ENCODE assay signal across 8 cellular contexts in the genomic region with DNA sequence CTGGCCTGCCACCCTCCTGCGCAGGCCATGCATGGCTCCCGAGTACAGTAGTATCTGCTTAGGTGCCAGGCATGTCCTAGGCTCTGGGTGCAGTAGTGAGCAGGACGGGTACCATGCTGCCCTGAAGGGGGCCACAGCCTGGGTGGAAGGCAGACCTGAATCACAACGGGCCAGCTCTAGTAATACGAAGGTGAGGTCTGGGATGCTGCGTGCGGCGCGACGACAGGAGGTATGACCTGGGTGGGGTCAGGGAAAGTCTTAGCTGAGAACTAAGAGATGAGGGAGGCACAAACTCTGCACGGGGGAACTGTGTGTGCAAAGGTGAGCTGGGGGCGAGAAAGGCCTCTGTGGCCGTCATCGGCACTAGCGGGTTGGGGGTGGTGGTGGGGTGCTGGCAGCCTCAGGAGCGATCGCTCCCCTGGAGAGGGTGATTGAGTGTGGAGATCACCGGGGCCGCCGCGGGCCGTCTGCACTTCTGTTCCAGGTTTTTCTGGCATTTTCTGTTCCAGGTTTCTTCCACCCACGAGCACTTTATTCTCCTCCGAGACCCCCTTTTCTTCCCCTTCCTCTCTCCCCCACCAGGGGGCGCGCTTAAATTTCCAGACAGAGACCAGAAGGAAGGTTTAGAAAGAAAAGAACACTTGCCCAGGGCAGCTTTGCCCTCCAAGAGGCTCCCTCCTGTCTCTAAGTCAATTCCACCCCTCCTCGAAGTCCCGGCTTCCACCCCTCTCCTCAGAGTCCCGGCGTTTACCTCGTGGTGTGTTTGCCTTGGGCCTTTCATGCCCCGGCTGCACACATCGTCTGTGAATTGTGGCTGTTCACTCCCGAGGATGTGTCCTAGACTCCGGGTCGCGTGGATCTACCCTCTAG. TPM values are rescaled to one million over a fixed set of nuclear protein-coding genes. Genes with fewer than 3 reads are reported as not detected.
DNase-seq lines count a peak whose midpoint lies in the region; ATAC-seq, FAIRE-seq and TF ChIP-seq lines count a peak whose summit lies in the region.

No MANE protein-coding gene starts in this region.

- no peaks in the 10 kb centered on the region for H3K9me3 ChIP-seq in WERI-Rb-1 (ENCODE audit: severe bottlenecking)
- no peaks in the 10 kb centered on the region for H3K9me3 ChIP-seq in liver (ENCODE audit: control insufficient read depth in 4 of 4, low read length in 3 of 4)

- ATAC-seq in HG03175 (IDR thresholded peaks at IDR 0.05; ENCODE audit: unreplicated experiment), result no peak

- peak; percentile 74 to 78 for TF ChIP-seq RAD21 in liver (IDR thresholded peaks at IDR 0.05)

- H3K36me3 ChIP-seq in WERI-Rb-1 (no peaks in the 10 kb centered on the region), bronchial epithelial cell (ENCODE audit: control insufficient read depth, insufficient read depth, low read length) (peaks cover 13% of the 10 kb centered on the region), liver (ENCODE audit: control insufficient read depth in 4 of 4, insufficient read depth in 3 of 4, low read depth in 1 of 4, low read length in 3 of 4) (no peaks in the 10 kb centered on the region)

- WGBS in liver, result 50% methylated on average over 37 of the region's 37 CpGs

- peak overlapping the region; percentile 44 to 58 for H3K9ac ChIP-seq in liver (ENCODE audit: low read depth in 1 of 2, low read length in 2 of 2)

- TF ChIP-seq CTCF in GM12864 (IDR thresholded peaks at IDR 0.05; ENCODE audit: low read depth, low read length, missing control alignments) (peak; percentile 80), WERI-Rb-1 (IDR thresholded peaks at IDR 0.05; ENCODE audit: low read depth, low read length) (peak; percentile 55), bronchial epithelial cell (IDR thresholded peaks at IDR 0.05; ENCODE audit: insufficient read depth, low read length, severe bottlenecking) (peak; percentile 73), liver (IDR thresholded peaks at IDR 0.05; ENCODE audit: low read depth, low read length, missing input control) (peak; percentile 72)

- H3K27me3 ChIP-seq in WERI-Rb-1 (ENCODE audit: insufficient read depth, low read depth, severe bottlenecking) (no peaks in the 10 kb centered on the region), bronchial epithelial cell (ENCODE audit: control insufficient read depth, insufficient read depth, low read length) (no peaks in the 10 kb centered on the region), liver (ENCODE audit: control insufficient read depth in 4 of 4, insufficient read depth in 4 of 4, low read length in 3 of 4) (no peaks in the 10 kb centered on the region)

- H3K4me1 ChIP-seq in liver (ENCODE audit: control insufficient read depth in 4 of 4, insufficient read depth in 4 of 4, low read length in 3 of 4), result peaks cover 0 to 11% (median 0%) of the 10 kb centered on the region in 4 donors

- no peak overlapping the region for H3K4me3 ChIP-seq in GM12864 (ENCODE audit: low read depth, low read length)
- no peak overlapping the region for H3K4me3 ChIP-seq in WERI-Rb-1 (ENCODE audit: low read depth, low read length)
- no peak overlapping the region for H3K4me3 ChIP-seq in bronchial epithelial cell (ENCODE audit: low read depth, low read length)
- H3K4me3 ChIP-seq in liver (ENCODE audit: low read depth in 1 of 3, low read length in 3 of 3), result peak overlapping the region; percentile 20 to 54 (median 29)

- DNase-seq in GM12864 (ENCODE audit: low read depth) (no peak), NCI-H146 (lab: John Stamatoyannopoulos, UW) (peak; percentile 33), WERI-Rb-1 (peak; percentile 83), bronchial epithelial cell (ENCODE audit: low read depth) (no peak), NCI-H1048 (lab: John Stamatoyannopoulos, UW) (no peak)
- peak; percentile 59 for DNase-seq in stimulated activated CD8-positive, alpha-beta memory T cell treated with anti-CD3 and anti-CD28 coated beads, Interleukin-12 subunit alpha, Interleukin-12 subunit beta, amount 100 ng/mL, for 1 hour (ENCODE audit: low read depth)

- H3K27ac ChIP-seq in WERI-Rb-1 (no peak overlapping the region), liver (ENCODE audit: low read depth in 1 of 2, low read length in 2 of 2) (no peak overlapping the region)

- FAIRE-seq in bronchial epithelial cell (lab: Jason Lieb, UNC), result no peak

TF ChIP-seq in liver, 16 proteins besides CTCF, POLR2A, EP300 and RAD21:
- TF ChIP-seq, protein P1, sequence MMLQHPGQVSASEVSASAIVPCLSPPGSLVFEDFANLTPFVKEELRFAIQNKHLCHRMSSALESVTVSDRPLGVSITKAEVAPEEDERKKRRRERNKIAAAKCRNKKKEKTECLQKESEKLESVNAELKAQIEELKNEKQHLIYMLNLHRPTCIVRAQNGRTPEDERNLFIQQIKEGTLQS (IDR thresholded peaks at IDR 0.05), result no peak
- TF ChIP-seq GABPA (IDR thresholded peaks at IDR 0.05 in 1 of 2, conservative IDR thresholded peaks at IDR 0.05 in 1 of 2) (no peak), EGR1 (IDR thresholded peaks at IDR 0.05; ENCODE audit: low read depth in 2 of 2) (no peak), JUND (IDR thresholded peaks at IDR 0.05) (no peak), FOXA2 (IDR thresholded peaks at IDR 0.05) (no peak), TAF1 (conservative IDR thresholded peaks at IDR 0.05) (no peak), NR2F2 (IDR thresholded peaks at IDR 0.05) (no peak), SP1 (IDR thresholded peaks at IDR 0.05) (no peak), RXRA (IDR thresholded peaks at IDR 0.05) (no peak), HNF4A (conservative IDR thresholded peaks at IDR 0.05) (no peak), HNF4G (IDR thresholded peaks at IDR 0.05) (no peak), FOXA1 (IDR thresholded peaks at IDR 0.05) (no peak)
- TF ChIP-seq, protein P2, sequence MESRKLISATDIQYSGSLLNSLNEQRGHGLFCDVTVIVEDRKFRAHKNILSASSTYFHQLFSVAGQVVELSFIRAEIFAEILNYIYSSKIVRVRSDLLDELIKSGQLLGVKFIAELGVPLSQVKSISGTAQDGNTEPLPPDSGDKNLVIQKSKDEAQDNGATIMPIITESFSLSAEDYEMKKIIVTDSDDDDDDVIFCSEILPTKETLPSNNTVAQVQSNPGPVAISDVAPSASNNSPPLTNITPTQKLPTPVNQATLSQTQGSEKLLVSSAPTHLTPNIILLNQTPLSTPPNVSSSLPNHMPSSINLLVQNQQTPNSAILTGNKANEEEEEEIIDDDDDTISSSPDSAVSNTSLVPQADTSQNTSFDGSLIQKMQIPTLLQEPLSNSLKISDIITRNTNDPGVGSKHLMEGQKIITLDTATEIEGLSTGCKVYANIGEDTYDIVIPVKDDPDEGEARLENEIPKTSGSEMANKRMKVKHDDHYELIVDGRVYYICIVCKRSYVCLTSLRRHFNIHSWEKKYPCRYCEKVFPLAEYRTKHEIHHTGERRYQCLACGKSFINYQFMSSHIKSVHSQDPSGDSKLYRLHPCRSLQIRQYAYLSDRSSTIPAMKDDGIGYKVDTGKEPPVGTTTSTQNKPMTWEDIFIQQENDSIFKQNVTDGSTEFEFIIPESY (IDR thresholded peaks at IDR 0.05), result no peak
- TF ChIP-seq, protein P3, sequence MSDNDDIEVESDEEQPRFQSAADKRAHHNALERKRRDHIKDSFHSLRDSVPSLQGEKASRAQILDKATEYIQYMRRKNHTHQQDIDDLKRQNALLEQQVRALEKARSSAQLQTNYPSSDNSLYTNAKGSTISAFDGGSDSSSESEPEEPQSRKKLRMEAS (IDR thresholded peaks at IDR 0.05), result no peak
- TF ChIP-seq, protein P4, sequence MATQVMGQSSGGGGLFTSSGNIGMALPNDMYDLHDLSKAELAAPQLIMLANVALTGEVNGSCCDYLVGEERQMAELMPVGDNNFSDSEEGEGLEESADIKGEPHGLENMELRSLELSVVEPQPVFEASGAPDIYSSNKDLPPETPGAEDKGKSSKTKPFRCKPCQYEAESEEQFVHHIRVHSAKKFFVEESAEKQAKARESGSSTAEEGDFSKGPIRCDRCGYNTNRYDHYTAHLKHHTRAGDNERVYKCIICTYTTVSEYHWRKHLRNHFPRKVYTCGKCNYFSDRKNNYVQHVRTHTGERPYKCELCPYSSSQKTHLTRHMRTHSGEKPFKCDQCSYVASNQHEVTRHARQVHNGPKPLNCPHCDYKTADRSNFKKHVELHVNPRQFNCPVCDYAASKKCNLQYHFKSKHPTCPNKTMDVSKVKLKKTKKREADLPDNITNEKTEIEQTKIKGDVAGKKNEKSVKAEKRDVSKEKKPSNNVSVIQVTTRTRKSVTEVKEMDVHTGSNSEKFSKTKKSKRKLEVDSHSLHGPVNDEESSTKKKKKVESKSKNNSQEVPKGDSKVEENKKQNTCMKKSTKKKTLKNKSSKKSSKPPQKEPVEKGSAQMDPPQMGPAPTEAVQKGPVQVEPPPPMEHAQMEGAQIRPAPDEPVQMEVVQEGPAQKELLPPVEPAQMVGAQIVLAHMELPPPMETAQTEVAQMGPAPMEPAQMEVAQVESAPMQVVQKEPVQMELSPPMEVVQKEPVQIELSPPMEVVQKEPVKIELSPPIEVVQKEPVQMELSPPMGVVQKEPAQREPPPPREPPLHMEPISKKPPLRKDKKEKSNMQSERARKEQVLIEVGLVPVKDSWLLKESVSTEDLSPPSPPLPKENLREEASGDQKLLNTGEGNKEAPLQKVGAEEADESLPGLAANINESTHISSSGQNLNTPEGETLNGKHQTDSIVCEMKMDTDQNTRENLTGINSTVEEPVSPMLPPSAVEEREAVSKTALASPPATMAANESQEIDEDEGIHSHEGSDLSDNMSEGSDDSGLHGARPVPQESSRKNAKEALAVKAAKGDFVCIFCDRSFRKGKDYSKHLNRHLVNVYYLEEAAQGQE (IDR thresholded peaks at IDR 0.05), result no peak

RNA-seq across cellular contexts. Expression of a gene that starts 15.1 kb away (rescaled TPM):
- 12.9 and 18.8 TPM in 2 replicates for total RNA-seq in bronchial epithelial cell
- total RNA-seq in liver, result under 1 TPM; 0.25 to 0.93 TPM
- under 1 TPM; 0.45 to 0.85 TPM for polyA plus RNA-seq in liver

RNA-seq across cellular contexts. Expression of a gene that starts 21.6 kb away (rescaled TPM):
- total RNA-seq in bronchial epithelial cell, result 0.13 and 0.26 TPM in 2 replicates
- 10 to 100 TPM in 1 of 2 donors, under 1 TPM in 1; 0.59 to 42.2 TPM for total RNA-seq in liver
- under 1 TPM; 0.25 to 0.35 TPM for polyA plus RNA-seq in liver

RNA-seq across cellular contexts. Expression of a gene that starts 44.9 kb away (rescaled TPM):
- 174 and 190 TPM in 2 replicates for total RNA-seq in bronchial epithelial cell
- 1 to 10 TPM; 5.1 to 7.9 TPM for total RNA-seq in liver
- 1 to 10 TPM; 4.6 to 7.2 TPM for polyA plus RNA-seq in liver

Comparison
In these comparisons a context has a peak if more than half of its experiments do, and no peak if none do; other contexts are left out.
1. DNase-seq: peak in NCI-H146 (single experiment), WERI-Rb-1 (single experiment) and stimulated activated CD8-positive, alpha-beta memory T cell treated with anti-CD3 and anti-CD28 coated beads, Interleukin-12 subunit alpha, Interleukin-12 subunit beta, amount 100 ng/mL, for 1 hour (single experiment); none in GM12864 (single experiment), bronchial epithelial cell (single experiment) and NCI-H1048 (single experiment).
2. H3K4me3 ChIP-seq: peak in liver (3 of 3); none in GM12864 (single experiment), WERI-Rb-1 (single experiment) and bronchial epithelial cell (single experiment).
3. RNA of a gene that starts 44.9 kb away (total RNA-seq): 174 to 190 TPM in bronchial epithelial cell; 5.1 to 7.9 TPM in liver; every median in the first group is over 10 times any median in the second.
4. Peak in every context shown above with its lines, with median percentiles within 50 percentile points of each other: CTCF ChIP-seq.